In the genomic region with DNA sequence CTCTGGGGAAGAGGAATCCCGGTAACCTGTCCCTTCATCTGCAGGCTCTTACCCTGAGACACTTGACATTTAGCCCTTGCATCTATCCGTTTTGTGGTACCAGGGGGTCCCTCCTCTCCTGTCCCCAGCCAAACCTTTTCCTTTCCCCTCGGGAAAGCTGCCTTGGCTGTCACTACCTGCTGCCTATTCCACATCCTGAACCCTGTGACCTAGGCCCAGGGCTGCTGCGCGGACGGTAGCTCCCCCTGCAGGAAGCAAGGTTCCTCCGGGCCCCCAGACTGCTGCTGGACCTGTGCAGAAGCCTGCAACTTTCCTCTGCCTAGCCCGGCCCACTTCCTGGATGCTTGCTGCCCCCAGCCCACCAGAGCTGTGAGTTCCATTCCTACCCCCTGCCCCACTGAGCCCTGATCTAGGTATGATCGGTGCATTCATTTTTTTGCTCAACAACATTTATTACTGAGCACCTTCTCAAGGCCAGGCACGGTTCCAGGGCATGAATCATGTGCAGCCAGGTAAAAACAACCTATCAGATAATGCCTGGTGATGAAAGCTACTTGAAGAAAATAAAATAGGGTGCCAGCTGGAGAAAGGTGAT, we compare ENCODE assay signal across 8 cellular contexts. TPM values are rescaled to one million over a fixed set of nuclear protein-coding genes. Genes with fewer than 3 reads are reported as not detected.
DNase-seq lines count a peak whose midpoint lies in the region; ATAC-seq, FAIRE-seq and TF ChIP-seq lines count a peak whose summit lies in the region.

No MANE protein-coding gene starts in this region.

- BruUV-seq in GM12878 (replicated peaks; lab: Mats Ljungman, UMichigan), result no TSS peak

- SMC1A ChIA-PET in GM12878 (lab: Charles Lee; ENCODE audit: uncharacterized antibody, unreplicated experiment), result interaction anchor here (0.6 to 1.6 kb wide), 7 partner anchors 10 to 207 kb away, joined by 3 to 6 read pairs (median 3); a partner anchor contains a TSS

- CTCF ChIA-PET in GM12878 (lab: Yijun Ruan, JAX), result interaction anchor here (0.6 to 4.8 kb wide), 18 partner anchors 10 to 265 kb away, joined by 3 to 51 read pairs (median 4); a partner anchor contains a TSS

- H3K4me1 ChIP-seq in GM12878 (ENCODE audit: control insufficient read depth, insufficient read depth, low read length), result peaks cover 3% of the 10 kb centered on the region; the same call in 1 of the 2 replicates

- intact Hi-C loops in GM12878 (cut with micrococcal nuclease; ENCODE audit: unreplicated experiment), result no loop called here

- H4K20me1 ChIP-seq in GM12878 (ENCODE audit: control insufficient read depth, insufficient read depth), result no peaks in the 10 kb centered on the region

- no peaks in the 10 kb centered on the region for H3K9me3 Mint-ChIP-seq in mesothelial cell of epicardium

- peak overlapping the region; percentile 85 for H3K4me3 Mint-ChIP-seq in mesothelial cell of epicardium

- no peak overlapping the region for H3K4me2 ChIP-seq in GM12878 (ENCODE audit: control insufficient read depth, insufficient read depth)

- H3K4me3 ChIP-seq in GM12878, result no peak overlapping the region

- TF ChIP-seq POLR2A in GM12878 (IDR thresholded peaks at IDR 0.05; ENCODE audit: low read depth, low read length), result no peak

- TF ChIP-seq EP300 in GM12878 (IDR thresholded peaks at IDR 0.05; ENCODE audit: borderline replicate concordance in 1 of 2, control insufficient read depth in 1 of 2, low read depth in 2 of 2, low read length in 2 of 2), result no peak

- H3K27ac ChIP-seq in GM12878 (ENCODE audit: control insufficient read depth, insufficient read depth), result no peak overlapping the region

- H3K27me3 ChIP-seq in GM12878 (replicated peaks in 1 of 2; ENCODE audit: control insufficient read depth in 2 of 2, insufficient read depth in 2 of 2, low read length in 1 of 2), result no peaks in the 10 kb centered on the region

- no peak overlapping the region for H3K27ac Mint-ChIP-seq in mesothelial cell of epicardium

- peaks cover 3% of the 10 kb centered on the region for H3K36me3 Mint-ChIP-seq in mesothelial cell of epicardium

- no peak for FAIRE-seq in GM12878 (lab: Jason Lieb, UNC)

- H3K9ac ChIP-seq in GM12878 (ENCODE audit: control insufficient read depth, insufficient read depth, low read length), result no peak overlapping the region

- H3K27me3 Mint-ChIP-seq in mesothelial cell of epicardium (ENCODE audit: low read depth), result no peaks in the 10 kb centered on the region

- TF ChIP-seq CTCF in GM12878 (IDR thresholded peaks at IDR 0.05 in 2 of 3, conservative IDR thresholded peaks at IDR 0.05 in 1 of 3; ENCODE audit: control insufficient read depth in 2 of 3, extremely low read depth in 1 of 3, insufficient read depth in 1 of 3, low read depth in 3 of 3, low read length in 3 of 3) (peak; percentile 75 to 85 (median 82)), mesothelial cell of epicardium (IDR thresholded peaks at IDR 0.05; ENCODE audit: unreplicated experiment) (peak; percentile 17)

- POLR2A ChIA-PET in GM12878 (lab: Charles Lee), result interaction anchor here (0.6 to 1.6 kb wide), 5 partner anchors 10 to 95 kb away, joined by 3 to 6 read pairs (median 5); a partner anchor contains a TSS

- RAD21 ChIA-PET in GM12878 (lab: Charles Lee; ENCODE audit: unreplicated experiment), result interaction anchor here (0.6 to 2.0 kb wide), 6 partner anchors 10 to 206 kb away, joined by 3 to 12 read pairs (median 8); a partner anchor contains a TSS

- H3K9me3 ChIP-seq in GM12878 (replicated peaks; ENCODE audit: control insufficient read depth, insufficient read depth, low read length), result no peaks in the 10 kb centered on the region

- ATAC-seq in GM12878, result peak; percentile 85

- 40% methylated on average over 10 of the region's 10 CpGs for WGBS in GM12878 (ENCODE audit: insufficient coverage, insufficient replicate concordance, low lambda C conversion rate, missing lambda C conversion rate)

- peak; percentile 35 for DNase-seq in NK-92 treated with Interleukin-12 subunit alpha and Interleukin-12 subunit beta, amount 100 ng/mL, for 24 hours (lab: John Stamatoyannopoulos, UW)
- DNase-seq in NK-92 (lab: John Stamatoyannopoulos, UW; ENCODE audit: unreplicated experiment) (no peak), RPMI8226 (peak; percentile 73), GM12878 (ENCODE audit: low read depth, low spot score) (no peak), mesothelial cell of epicardium (ENCODE audit: low spot score in 2 of 2, unreplicated experiment in 2 of 2) (no peak), NCI-H187 treated with DMSO at 0.1 percent for 48 hours (lab: John Stamatoyannopoulos, UW) (no peak), NCI-H446 treated with DMSO at 0.1 percent for 48 hours (lab: John Stamatoyannopoulos, UW) (no peak), DMS153 treated with DMSO at 0.1 percent for 48 hours (lab: John Stamatoyannopoulos, UW; ENCODE audit: unreplicated experiment) (no peak)

- in situ Hi-C loops in GM12878 (cut with MboI), result no loop called here

- TF ChIP-seq RAD21 in GM12878 (IDR thresholded peaks at IDR 0.05; ENCODE audit: insufficient read depth, low read depth, low read length), result peak; percentile 60

- no peaks in the 10 kb centered on the region for H3K79me2 ChIP-seq in GM12878 (ENCODE audit: control insufficient read depth, insufficient read depth, low read length)

- H2AFZ ChIP-seq in GM12878 (ENCODE audit: control insufficient read depth, low read depth, low read length), result no peak overlapping the region

- no peaks in the 10 kb centered on the region for H3K36me3 ChIP-seq in GM12878 (ENCODE audit: control insufficient read depth in 2 of 2, insufficient read depth in 2 of 2, low read length in 1 of 2)

- H3K4me1 Mint-ChIP-seq in mesothelial cell of epicardium, result peaks cover 18% of the 10 kb centered on the region

RNA-seq across cellular contexts. Expression of a gene that starts 10.5 kb away (rescaled TPM):
- 235 and 245 TPM in 2 replicates for total RNA-seq in GM12878 (2013; cell fraction: nucleolus; rRNA removed)
- total RNA-seq in GM12878 (2014; rRNA removed) (1,247 and 1,393 TPM in 2 replicates), GM12878 (2014; rRNA removed; fragmentation: Illumina TruSeq; extraction: Trizol) (804 and 922 TPM in 2 replicates), GM12878 (2021) (1,355 and 1,356 TPM in 2 replicates), mesothelial cell of epicardium (613 to 624 TPM (median 618 TPM) in 3 replicates)
- polyA plus RNA-seq in GM12878 (2011; ENCODE audit: low read depth), result 1,146 TPM
- polyA plus RNA-seq in GM12878 (2011; rRNA removed) (672 and 1,081 TPM in 2 replicates), GM12878 (2014; fragmentation: Illumina TruSeq; extraction: Trizol) (300 and 751 TPM in 2 replicates), GM12878 (2014; fragmentation: Nextera tagmentation; extraction: Ambion mirVana) (100 to 1,000 TPM; 218 to 335 TPM), GM12878 (2014; rRNA removed) (1,109 and 1,522 TPM in 2 replicates), GM12878 (2016; fragmentation: Nextera tagmentation; extraction: Ambion mirVana) (1,000 to 10,000 TPM; 2,119 to 2,339 TPM)
- polyA plus RNA-seq in GM12878 (2011; cell fraction: cytosol; rRNA removed), result 1,688 and 1,856 TPM in 2 replicates
- polyA plus RNA-seq in GM12878 (2011; cell fraction: nucleus; rRNA removed), result 1,192 and 1,238 TPM in 2 replicates
- 1,728 and 2,147 TPM in 2 replicates for polyA plus RNA-seq in GM12878 (2012)
- polyA minus RNA-seq in GM12878 (2011; rRNA and poly(A)+ RNA removed), result 879 and 1,597 TPM in 2 replicates
- polyA minus RNA-seq in GM12878 (2011; cell fraction: cytosol; rRNA and poly(A)+ RNA removed), result 780 and 912 TPM in 2 replicates
- polyA minus RNA-seq in GM12878 (2011; cell fraction: nucleus; rRNA and poly(A)+ RNA removed), result 308 and 419 TPM in 2 replicates

RNA-seq across cellular contexts. Expression of a gene that starts 20.7 kb away (rescaled TPM):
- 25.0 and 30.4 TPM in 2 replicates for total RNA-seq in GM12878 (2013; cell fraction: nucleolus; rRNA removed)
- 93.4 and 118 TPM in 2 replicates for total RNA-seq in GM12878 (2014; rRNA removed)
- 63.9 and 75.0 TPM in 2 replicates for total RNA-seq in GM12878 (2014; rRNA removed; fragmentation: Illumina TruSeq; extraction: Trizol)
- 130 and 132 TPM in 2 replicates for total RNA-seq in GM12878 (2021)
- 59.0 TPM for polyA plus RNA-seq in GM12878 (2011; ENCODE audit: low read depth)
- polyA plus RNA-seq in GM12878 (2011; rRNA removed), result 73.0 and 143 TPM in 2 replicates
- polyA plus RNA-seq in GM12878 (2011; cell fraction: cytosol; rRNA removed), result 224 and 278 TPM in 2 replicates
- polyA plus RNA-seq in GM12878 (2011; cell fraction: nucleus; rRNA removed), result 130 and 151 TPM in 2 replicates
- polyA plus RNA-seq in GM12878 (2012), result 94.4 and 102 TPM in 2 replicates
- polyA plus RNA-seq in GM12878 (2014; fragmentation: Illumina TruSeq; extraction: Trizol), result 34.5 and 83.7 TPM in 2 replicates
- polyA plus RNA-seq in GM12878 (2014; fragmentation: Nextera tagmentation; extraction: Ambion mirVana), result 10 to 100 TPM in 1 of 2 experiments, 1 to 10 TPM in 1; 2.7 to 18.8 TPM
- polyA plus RNA-seq in GM12878 (2014; rRNA removed), result 165 and 178 TPM in 2 replicates
- polyA plus RNA-seq in GM12878 (2016; fragmentation: Nextera tagmentation; extraction: Ambion mirVana), result 100 to 1,000 TPM; 194 to 240 TPM
- polyA minus RNA-seq in GM12878 (2011; rRNA and poly(A)+ RNA removed), result 341 and 402 TPM in 2 replicates
- polyA minus RNA-seq in GM12878 (2011; cell fraction: cytosol; rRNA and poly(A)+ RNA removed), result 82.1 and 104 TPM in 2 replicates
- 27.3 and 42.2 TPM in 2 replicates for polyA minus RNA-seq in GM12878 (2011; cell fraction: nucleus; rRNA and poly(A)+ RNA removed)
- 102 to 107 TPM (median 105 TPM) in 3 replicates for total RNA-seq in mesothelial cell of epicardium

RNA-seq across cellular contexts. Expression of a gene that starts 24.0 kb away (rescaled TPM):
- 0.76 TPM in 1 of 2 replicates, not detected in the other for total RNA-seq in GM12878 (2013; cell fraction: nucleolus; rRNA removed)
- total RNA-seq in GM12878 (2014; rRNA removed) (0.22 TPM in 1 of 2 replicates, not detected in the other), GM12878 (2014; rRNA removed; fragmentation: Illumina TruSeq; extraction: Trizol) (0.13 TPM in 1 of 2 replicates, not detected in the other), GM12878 (2021) (0.29 and 0.51 TPM in 2 replicates), mesothelial cell of epicardium (0.55 to 1.1 TPM (median 0.72 TPM) in 3 replicates)
- polyA plus RNA-seq in GM12878 (2011; ENCODE audit: low read depth), result 0.29 TPM
- polyA plus RNA-seq in GM12878 (2011; rRNA removed) (0.08 and 0.12 TPM in 2 replicates), GM12878 (2014; fragmentation: Illumina TruSeq; extraction: Trizol) (0.35 TPM in 1 of 2 replicates, not detected in the other), GM12878 (2014; fragmentation: Nextera tagmentation; extraction: Ambion mirVana) (under 1 TPM in 1 of 2 experiments, not detected in 1; 0.05 TPM), GM12878 (2014; rRNA removed) (0.22 and 0.28 TPM in 2 replicates), GM12878 (2016; fragmentation: Nextera tagmentation; extraction: Ambion mirVana) (not detected)
- polyA plus RNA-seq in GM12878 (2011; cell fraction: cytosol; rRNA removed), result 0.10 and 0.20 TPM in 2 replicates
- 1.4 and 1.6 TPM in 2 replicates for polyA plus RNA-seq in GM12878 (2011; cell fraction: nucleus; rRNA removed)
- 0.43 and 0.46 TPM in 2 replicates for polyA plus RNA-seq in GM12878 (2012)
- polyA minus RNA-seq in GM12878 (2011; rRNA and poly(A)+ RNA removed), result 0.26 and 0.29 TPM in 2 replicates
- polyA minus RNA-seq in GM12878 (2011; cell fraction: cytosol; rRNA and poly(A)+ RNA removed), result not detected in 2 replicates
- polyA minus RNA-seq in GM12878 (2011; cell fraction: nucleus; rRNA and poly(A)+ RNA removed), result not detected in 2 replicates

RNA-seq across cellular contexts. Expression of a gene that starts 32.1 kb away (rescaled TPM):
- not detected in 2 replicates for total RNA-seq in GM12878 (2013; cell fraction: nucleolus; rRNA removed)
- total RNA-seq in GM12878 (2014; rRNA removed), result not detected in 2 replicates
- total RNA-seq in GM12878 (2014; rRNA removed; fragmentation: Illumina TruSeq; extraction: Trizol), result not detected in 2 replicates
- not detected in 2 replicates for total RNA-seq in GM12878 (2021)
- polyA plus RNA-seq in GM12878 (2011; ENCODE audit: low read depth), result not detected
- not detected in 2 replicates for polyA plus RNA-seq in GM12878 (2011; rRNA removed)
- polyA plus RNA-seq in GM12878 (2011; cell fraction: cytosol; rRNA removed), result not detected in 2 replicates
- polyA plus RNA-seq in GM12878 (2011; cell fraction: nucleus; rRNA removed), result not detected in 2 replicates
- not detected in 2 replicates for polyA plus RNA-seq in GM12878 (2012)
- not detected in 2 replicates for polyA plus RNA-seq in GM12878 (2014; fragmentation: Illumina TruSeq; extraction: Trizol)
- not detected for polyA plus RNA-seq in GM12878 (2014; fragmentation: Nextera tagmentation; extraction: Ambion mirVana)
- not detected in 2 replicates for polyA plus RNA-seq in GM12878 (2014; rRNA removed)
- not detected for polyA plus RNA-seq in GM12878 (2016; fragmentation: Nextera tagmentation; extraction: Ambion mirVana)
- not detected in 2 replicates for polyA minus RNA-seq in GM12878 (2011; rRNA and poly(A)+ RNA removed)
- polyA minus RNA-seq in GM12878 (2011; cell fraction: cytosol; rRNA and poly(A)+ RNA removed), result not detected in 2 replicates
- not detected in 2 replicates for polyA minus RNA-seq in GM12878 (2011; cell fraction: nucleus; rRNA and poly(A)+ RNA removed)
- not detected in 3 replicates for total RNA-seq in mesothelial cell of epicardium

RNA-seq across cellular contexts. Expression of a gene that starts 36.7 kb away (rescaled TPM):
- 3.5 and 5.1 TPM in 2 replicates for total RNA-seq in GM12878 (2013; cell fraction: nucleolus; rRNA removed)
- total RNA-seq in GM12878 (2014; rRNA removed), result 0.40 and 0.44 TPM in 2 replicates
- 0.09 and 0.18 TPM in 2 replicates for total RNA-seq in GM12878 (2014; rRNA removed; fragmentation: Illumina TruSeq; extraction: Trizol)
- total RNA-seq in GM12878 (2021), result 0.54 and 1.0 TPM in 2 replicates
- polyA plus RNA-seq in GM12878 (2011; ENCODE audit: low read depth), result 0.35 TPM
- 0.19 and 0.39 TPM in 2 replicates for polyA plus RNA-seq in GM12878 (2011; rRNA removed)
- polyA plus RNA-seq in GM12878 (2011; cell fraction: cytosol; rRNA removed), result 0.49 and 0.57 TPM in 2 replicates
- 2.5 and 2.6 TPM in 2 replicates for polyA plus RNA-seq in GM12878 (2011; cell fraction: nucleus; rRNA removed)
- 1.3 and 1.7 TPM in 2 replicates for polyA plus RNA-seq in GM12878 (2012)
- 0.24 TPM in 1 of 2 replicates, not detected in the other for polyA plus RNA-seq in GM12878 (2014; fragmentation: Illumina TruSeq; extraction: Trizol)
- not detected for polyA plus RNA-seq in GM12878 (2014; fragmentation: Nextera tagmentation; extraction: Ambion mirVana)
- polyA plus RNA-seq in GM12878 (2014; rRNA removed), result 0.20 and 0.90 TPM in 2 replicates
- polyA plus RNA-seq in GM12878 (2016; fragmentation: Nextera tagmentation; extraction: Ambion mirVana), result under 1 TPM; 0.08 to 0.15 TPM
- 1.1 TPM in 1 of 2 replicates, not detected in the other for polyA minus RNA-seq in GM12878 (2011; rRNA and poly(A)+ RNA removed)
- polyA minus RNA-seq in GM12878 (2011; cell fraction: cytosol; rRNA and poly(A)+ RNA removed), result not detected in 2 replicates
- 1.3 and 1.8 TPM in 2 replicates for polyA minus RNA-seq in GM12878 (2011; cell fraction: nucleus; rRNA and poly(A)+ RNA removed)
- total RNA-seq in mesothelial cell of epicardium, result 2.3 to 2.7 TPM (median 2.4 TPM) in 3 replicates

Comparison
In these comparisons a context has a peak if more than half of its experiments do, and no peak if none do; other contexts are left out.
1. DNase-seq: peak in NK-92 treated with Interleukin-12 subunit alpha and Interleukin-12 subunit beta, amount 100 ng/mL, for 24 hours (single experiment) and RPMI8226 (single experiment); none in NK-92 (single experiment), GM12878 (single experiment), mesothelial cell of epicardium (0 of 2), NCI-H187 treated with DMSO at 0.1 percent for 48 hours (single experiment), NCI-H446 treated with DMSO at 0.1 percent for 48 hours (single experiment) and DMS153 treated with DMSO at 0.1 percent for 48 hours (single experiment).